ENCODE assay signal across 1 cellular context in genomic region chr4:88244056-88244455, GRCh38.
TF ChIP-seq lines count a peak whose summit lies in the region.

No MANE protein-coding gene starts in this region.

TF ChIP-seq in K562, 482 proteins besides CTCF, POLR2A, EP300 and RAD21:
- TF ChIP-seq ARID4B (CRISPR knock-in tag; IDR thresholded peaks at IDR 0.05) (no peak), GATA2 (CRISPR knock-in tag; IDR thresholded peaks at IDR 0.05) (no peak), JUN (IDR thresholded peaks at IDR 0.05; ENCODE audit: borderline replicate concordance, low read depth, low read length) (no peak), JUN (CRISPR knock-in tag; IDR thresholded peaks at IDR 0.05; ENCODE audit: borderline replicate concordance) (no peak), ZFP91 (CRISPR knock-in tag; IDR thresholded peaks at IDR 0.05) (no peak), JUND (IDR thresholded peaks at IDR 0.05; ENCODE audit: borderline replicate concordance, low read depth, low read length) (no peak), JUND (tag; IDR thresholded peaks at IDR 0.05; ENCODE audit: borderline replicate concordance, low read depth, low read length) (no peak), GMEB1 (CRISPR knock-in tag; IDR thresholded peaks at IDR 0.05) (no peak), ZNF717 (CRISPR knock-in tag; IDR thresholded peaks at IDR 0.05) (no peak), KAT7 (CRISPR knock-in tag; IDR thresholded peaks at IDR 0.05; ENCODE audit: borderline replicate concordance) (no peak), TAF15 (IDR thresholded peaks at IDR 0.05; ENCODE audit: low read depth, low read length) (no peak), RBM15 (IDR thresholded peaks at IDR 0.05; ENCODE audit: insufficient read depth, low read length) (no peak), ZFP1 (CRISPR knock-in tag; IDR thresholded peaks at IDR 0.05) (no peak), COPS2 (conservative IDR thresholded peaks at IDR 0.05) (no peak), ESRRB (CRISPR knock-in tag; IDR thresholded peaks at IDR 0.05; ENCODE audit: borderline replicate concordance) (no peak), KHSRP (IDR thresholded peaks at IDR 0.05) (no peak), NFE2 (IDR thresholded peaks at IDR 0.05; ENCODE audit: low read depth) (no peak)
- TF ChIP-seq, protein P1, sequence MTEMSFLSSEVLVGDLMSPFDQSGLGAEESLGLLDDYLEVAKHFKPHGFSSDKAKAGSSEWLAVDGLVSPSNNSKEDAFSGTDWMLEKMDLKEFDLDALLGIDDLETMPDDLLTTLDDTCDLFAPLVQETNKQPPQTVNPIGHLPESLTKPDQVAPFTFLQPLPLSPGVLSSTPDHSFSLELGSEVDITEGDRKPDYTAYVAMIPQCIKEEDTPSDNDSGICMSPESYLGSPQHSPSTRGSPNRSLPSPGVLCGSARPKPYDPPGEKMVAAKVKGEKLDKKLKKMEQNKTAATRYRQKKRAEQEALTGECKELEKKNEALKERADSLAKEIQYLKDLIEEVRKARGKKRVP (CRISPR knock-in tag; IDR thresholded peaks at IDR 0.05): no peak
